Comparison of ENCODE assay signal across 15 cellular contexts in the genomic region with DNA sequence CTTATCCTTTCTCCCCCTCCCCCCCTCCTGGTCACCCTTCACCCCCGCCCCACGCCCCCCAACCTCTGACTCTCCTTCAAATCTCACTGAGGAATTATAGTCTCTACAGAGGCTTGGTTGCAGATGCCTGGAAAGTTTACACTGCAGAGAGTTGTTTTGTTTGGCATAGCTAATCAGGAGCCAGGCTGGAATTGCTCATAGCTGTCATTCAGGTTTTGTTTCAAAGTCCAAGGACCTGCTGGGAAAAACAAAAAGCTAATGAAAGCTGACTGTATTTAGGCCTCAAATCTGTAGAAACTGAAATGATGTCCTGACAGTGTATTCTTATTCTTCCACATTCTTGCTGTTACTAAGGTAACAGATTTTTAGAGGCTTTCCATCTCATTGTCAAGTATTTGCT. TPM values are rescaled to one million over a fixed set of nuclear protein-coding genes. Genes with fewer than 3 reads are reported as not detected.
A peak's percentile ranks its signal among the peaks of the same experiment; 100 is the strongest.
DNase-seq lines count a peak whose midpoint lies in the region; FAIRE-seq and TF ChIP-seq lines count a peak whose summit lies in the region.
"Had no signal": no experiment of that assay in that cellular context is flagged by ENCODE, and none has a peak within 500 bp of the region (broad histone marks: within the 10 kb centered on the region; RNA-seq: fewer than 3 reads in every experiment).

No MANE protein-coding gene starts in this region.

- H4K20me1 ChIP-seq in mammary epithelial cell (ENCODE audit: insufficient read depth, low read length) = no peaks in the 10 kb centered on the region

- H3K9me3 ChIP-seq in mammary epithelial cell (replicated peaks; ENCODE audit: insufficient read depth, low read length) (no peaks in the 10 kb centered on the region), small intestine (ENCODE audit: control insufficient read depth, low read depth) (no peaks in the 10 kb centered on the region)
- H3K9me3 ChIP-seq: ascending aorta, left lung had no signal

- H3K4me2 ChIP-seq in mammary epithelial cell (ENCODE audit: insufficient read depth, low read depth, low read length) = no peak overlapping the region

- intact Hi-C loops in mammary epithelial cell (cut with micrococcal nuclease) = no loop called here

- POLR2A ChIA-PET in GM10248 (lab: Yijun Ruan, JAX) = no interaction called here

- no peak for FAIRE-seq in small intestine (lab: Jason Lieb, UNC)
- FAIRE-seq: TTC549 had no signal

- H3K36me3 ChIP-seq in mammary epithelial cell (ENCODE audit: insufficient read depth, low read length) = no peaks in the 10 kb centered on the region
- no peaks in the 10 kb centered on the region for H3K36me3 ChIP-seq in small intestine (ENCODE audit: control insufficient read depth in 2 of 2, insufficient read depth in 2 of 2, low read length in 2 of 2)
- H3K36me3 ChIP-seq: ascending aorta, left lung had no signal

- H2AFZ ChIP-seq in mammary epithelial cell (ENCODE audit: low read depth, low read length) = no peak overlapping the region

- H3K4me3 Mint-ChIP-seq in activated naive CD4-positive, alpha-beta T cell treated with anti-CD3 and anti-CD28 coated beads, Interleukin-2, amount 10 ng/mL, durations not matched to agents 7 days and 5 days = no peak overlapping the region

- no peak for TF ChIP-seq CTCF in mammary epithelial cell (conservative IDR thresholded peaks at IDR 0.05 in 1 of 2, IDR thresholded peaks at IDR 0.05 in 1 of 2; ENCODE audit: extremely low read depth in 1 of 2, insufficient read depth in 1 of 2, low read depth in 1 of 2, low read length in 2 of 2)
- no peak for TF ChIP-seq CTCF in GM10248 (IDR thresholded peaks at IDR 0.05; ENCODE audit: control extremely low read depth, extremely low read depth, low read depth, missing control alignments)

- no TSS peak for BruUV-seq in mammary epithelial cell (replicated peaks; lab: Mats Ljungman, UMichigan)

- H3K27ac ChIP-seq in mammary epithelial cell (ENCODE audit: insufficient read depth, low read depth, low read length) = no peak overlapping the region
- H3K27ac ChIP-seq in small intestine (ENCODE audit: low read depth in 1 of 2, low read length in 1 of 2) = no peak overlapping the region
- H3K27ac ChIP-seq: left lung had no signal

- H3K4me1 ChIP-seq in mammary epithelial cell (ENCODE audit: insufficient read depth, low read length) (no peaks in the 10 kb centered on the region), small intestine (ENCODE audit: control insufficient read depth in 2 of 2, insufficient read depth in 1 of 2, low read depth in 1 of 2, low read length in 1 of 2) (no peaks in the 10 kb centered on the region)
- H3K4me1 ChIP-seq: left lung had no signal

- in situ Hi-C loops in mammary epithelial cell (cut with MboI; ENCODE audit: low sequenced_read_pairs in 2 of 2) = no loop called here

- dilution Hi-C loops in mammary epithelial cell (cut with HindIII; ENCODE audit: low sequenced_read_pairs) = loop anchor here (5.0 kb wide), 1 partner anchor 82 kb away; no protein-coding TSS in a partner anchor

- H3K9ac ChIP-seq in mammary epithelial cell (ENCODE audit: insufficient read depth, low read length) = no peak overlapping the region

- CTCF ChIA-PET in mammary epithelial cell (lab: Charles Lee; ENCODE audit: low non-redundant PET) (interaction anchor here (0.6 kb wide), 1 partner anchor 336 kb away, joined by 4 read pairs; the partner anchor contains the start of gene ESCO1), GM10248 (lab: Yijun Ruan, JAX) (no interaction called here)
- CTCF ChIA-PET in activated naive CD4-positive, alpha-beta T cell treated with anti-CD3 and anti-CD28 coated beads, Interleukin-2, amount 10 ng/mL, durations not matched to agents 7 days and 5 days (lab: Charles Lee) = no interaction called here

- H3K36me3 Mint-ChIP-seq in activated naive CD4-positive, alpha-beta T cell treated with anti-CD3 and anti-CD28 coated beads, Interleukin-2, amount 10 ng/mL, durations not matched to agents 7 days and 5 days = no peaks in the 10 kb centered on the region

- DNase-seq in DMS53 (lab: John Stamatoyannopoulos, UW) (peak; percentile 4), DMS53 treated with DMSO at 0.1 percent for 48 hours (lab: John Stamatoyannopoulos, UW; ENCODE audit: unreplicated experiment) (no peak), mammary epithelial cell (peak; percentile 55), kidney glomerular epithelial cell (lab: John Stamatoyannopoulos, UW) (peak; percentile 44), small intestine (peak; percentile 74), activated gamma-delta T cell (lab: John Stamatoyannopoulos, UW) (no peak), GM10248 (ENCODE audit: extremely low spot score) (no peak)
- no peak for DNase-seq in activated naive CD4-positive, alpha-beta T cell treated with anti-CD3 and anti-CD28 coated beads, Interleukin-2, amount 10 ng/mL, durations not matched to agents 7 days and 5 days
- DNase-seq: activated CD8-positive, alpha-beta memory T cell treated with anti-CD3 and anti-CD28 coated beads, Interleukin-2, amount 50 U/mL, for 48 hours; DMS79; left lung; NCI-H2227 treated with DMSO at 0.1 percent for 48 hours; SHP77 had no signal

- H3K27me3 Mint-ChIP-seq in activated naive CD4-positive, alpha-beta T cell treated with anti-CD3 and anti-CD28 coated beads, Interleukin-2, amount 10 ng/mL, durations not matched to agents 7 days and 5 days = no peaks in the 10 kb centered on the region

- H3K4me1 Mint-ChIP-seq in activated naive CD4-positive, alpha-beta T cell treated with anti-CD3 and anti-CD28 coated beads, Interleukin-2, amount 10 ng/mL, durations not matched to agents 7 days and 5 days = no peaks in the 10 kb centered on the region

- no peaks in the 10 kb centered on the region for H3K79me2 ChIP-seq in mammary epithelial cell (ENCODE audit: insufficient read depth, low read length)

- no peak overlapping the region for H3K27ac Mint-ChIP-seq in activated naive CD4-positive, alpha-beta T cell treated with anti-CD3 and anti-CD28 coated beads, Interleukin-2, amount 10 ng/mL, durations not matched to agents 7 days and 5 days

- H3K9me3 Mint-ChIP-seq in activated naive CD4-positive, alpha-beta T cell treated with anti-CD3 and anti-CD28 coated beads, Interleukin-2, amount 10 ng/mL, durations not matched to agents 7 days and 5 days = no peaks in the 10 kb centered on the region

- no CpG with 5 or more reads among the region's 2 CpGs for WGBS in mammary epithelial cell (ENCODE audit: low coverage, missing lambda C conversion rate)
- 0 to 42% (median 37%) methylated on average over 2 of the region's 2 CpGs for WGBS in small intestine, 3 donors

- H3K4me3 ChIP-seq in mammary epithelial cell (replicated peaks in 1 of 3; ENCODE audit: insufficient read depth in 1 of 3, low read depth in 2 of 3, low read length in 3 of 3) = no peak overlapping the region
- no peak overlapping the region for H3K4me3 ChIP-seq in small intestine (ENCODE audit: low read depth in 1 of 2, low read length in 2 of 2)
- H3K4me3 ChIP-seq: ascending aorta, left lung had no signal

- H3K27me3 ChIP-seq in mammary epithelial cell (ENCODE audit: insufficient read depth, low read length) (no peaks in the 10 kb centered on the region), small intestine (ENCODE audit: control insufficient read depth in 2 of 2, insufficient read depth in 2 of 2, low read length in 2 of 2) (no peaks in the 10 kb centered on the region)
- H3K27me3 ChIP-seq: ascending aorta, left lung had no signal

RNA-seq across cellular contexts. Expression of gene GREB1L, which starts 22.6 kb away (rescaled TPM):
- total RNA-seq in mammary epithelial cell = 1 to 10 TPM; 1.7 to 2.0 TPM
- polyA plus RNA-seq in mammary epithelial cell (1.2 TPM), small intestine (under 1 TPM in 2 of 3 donors, not detected in 1; under 0.01 to 0.52 TPM)
- polyA minus RNA-seq in mammary epithelial cell = 2.7 TPM

Comparison
In these comparisons a context has a peak if more than half of its experiments do, and no peak if none do; other contexts are left out.
1. DNase-seq: peak in DMS53 (single experiment), mammary epithelial cell (single experiment), kidney glomerular epithelial cell (single experiment) and small intestine (single experiment); none in DMS53 treated with DMSO at 0.1 percent for 48 hours (single experiment), activated naive CD4-positive, alpha-beta T cell treated with anti-CD3 and anti-CD28 coated beads, Interleukin-2, amount 10 ng/mL, durations not matched to agents 7 days and 5 days (single experiment), activated gamma-delta T cell (single experiment) and GM10248 (single experiment).